Comparison of ENCODE assay signal across 12 cellular contexts in genomic region chr12:27337376-27337775, GRCh38.
"Had no signal": no experiment of that assay in that cellular context is flagged by ENCODE, and none has a peak within 500 bp of the region (broad histone marks: within the 10 kb centered on the region; RNA-seq: fewer than 3 reads in every experiment).

No MANE protein-coding gene starts in this region.

- H3K9me3 Mint-ChIP-seq: activated CD4-positive, alpha-beta memory T cell treated with anti-CD3 and anti-CD28 coated beads, Interleukin-2, amount 10 ng/mL, durations not matched to agents 7 days and 5 days; activated naive CD8-positive, alpha-beta T cell treated with anti-CD3 and anti-CD28 coated beads for 36 hours; memory B cell; nephron had no signal

- H3K4me1 ChIP-seq: upper lobe of right lung had no signal

- DNase-seq: activated CD4-positive, alpha-beta memory T cell treated with anti-CD3 and anti-CD28 coated beads, Interleukin-2, amount 10 ng/mL, durations not matched to agents 7 days and 5 days; activated gamma-delta T cell treated with Interleukin-2 at 50 U/mL for 16 hours; activated naive CD8-positive, alpha-beta T cell treated with anti-CD3 and anti-CD28 coated beads for 36 hours; activated T-cell treated with anti-CD3 and anti-CD28 coated beads, Interleukin-2, amount 50 U/mL, for 48 hours; hippocampal formation; stimulated activated CD4-positive, alpha-beta T cell treated with anti-CD3 and anti-CD28 coated beads, Interleukin-12 subunit alpha, Interleukin-12 subunit beta, amount 100 ng/mL, for 4 hours; stimulated activated naive CD4-positive, alpha-beta T cell treated with Interleukin-2 at 50 U/mL for 16 hours; T-helper 9 cell; upper lobe of right lung had no signal

- H3K4me3 ChIP-seq: gastroesophageal sphincter, upper lobe of right lung had no signal

- H3K9me3 ChIP-seq: gastroesophageal sphincter, upper lobe of right lung had no signal

- H3K36me3 ChIP-seq: gastroesophageal sphincter, upper lobe of right lung had no signal

- H3K27ac Mint-ChIP-seq: activated CD4-positive, alpha-beta memory T cell treated with anti-CD3 and anti-CD28 coated beads, Interleukin-2, amount 10 ng/mL, durations not matched to agents 7 days and 5 days; activated naive CD8-positive, alpha-beta T cell treated with anti-CD3 and anti-CD28 coated beads for 36 hours; memory B cell; nephron had no signal

- H3K4me3 Mint-ChIP-seq: activated CD4-positive, alpha-beta memory T cell treated with anti-CD3 and anti-CD28 coated beads, Interleukin-2, amount 10 ng/mL, durations not matched to agents 7 days and 5 days; activated naive CD8-positive, alpha-beta T cell treated with anti-CD3 and anti-CD28 coated beads for 36 hours; memory B cell; nephron had no signal

- H3K27me3 Mint-ChIP-seq: activated CD4-positive, alpha-beta memory T cell treated with anti-CD3 and anti-CD28 coated beads, Interleukin-2, amount 10 ng/mL, durations not matched to agents 7 days and 5 days had no signal

- H3K36me3 Mint-ChIP-seq: activated naive CD8-positive, alpha-beta T cell treated with anti-CD3 and anti-CD28 coated beads for 36 hours; memory B cell had no signal

- H3K27ac ChIP-seq: gastroesophageal sphincter, upper lobe of right lung had no signal

- H3K27me3 ChIP-seq: gastroesophageal sphincter had no signal
